Comparison of ENCODE assay signal across 32 cellular contexts in genomic region chr3:40019371-40019770, GRCh38.
"Had no signal": no experiment of that assay in that cellular context is flagged by ENCODE, and none has a peak within 500 bp of the region (broad histone marks: within the 10 kb centered on the region; RNA-seq: fewer than 3 reads in every experiment).

No MANE protein-coding gene starts in this region.

- DNase-seq: activated CD4-positive, alpha-beta memory T cell treated with anti-CD3 and anti-CD28 coated beads, Interleukin-2, amount 10 ng/mL, durations not matched to agents 7 days and 5 days; activated CD4-positive, alpha-beta T cell treated with anti-CD3 and anti-CD28 coated beads for 1 hour; activated CD4-positive, alpha-beta T cell treated with anti-CD3 and anti-CD28 coated beads for 48 hours; activated CD4-positive, CD25-positive, alpha-beta regulatory T cell; activated CD8-positive, alpha-beta memory T cell treated with anti-CD3 and anti-CD28 coated beads for 24 hours; activated CD8-positive, alpha-beta memory T cell treated with anti-CD3 and anti-CD28 coated beads, Interleukin-2, amount 10 ng/mL, durations not matched to agents 7 days and 5 days; activated effector memory CD4-positive, alpha-beta T cell treated with anti-CD3 and anti-CD28 coated beads, Interleukin-2, amount 50 U/mL, for 16 hours; activated naive CD4-positive, alpha-beta T cell; activated naive CD8-positive, alpha-beta T cell treated with anti-CD3 and anti-CD28 coated beads, Interleukin-2, amount 10 ng/mL, durations not matched to agents 7 days and 5 days; activated T-cell treated with anti-CD3 and anti-CD28 coated beads, Interleukin-2, amount 50 U/mL, for 1 hour; activated T-cell treated with anti-CD3 and anti-CD28 coated beads, Interleukin-2, amount 50 U/mL, for 72 hours; MM.1S; MV-4-11; NCI-H1092; NCI-H187 treated with DMSO at 0.1 percent for 48 hours; NCI-H2081; NCI-H2171; NCI-H446; NCI-H510A treated with DMSO at 0.1 percent for 48 hours; PC-3; Peyer's patch; RPMI8226; SIG-M5; SW 1271; T-helper 1 cell; T-helper 2 cell; T-helper 9 cell; WERI-Rb-1 had no signal

- ATAC-seq: activated CD8-positive, alpha-beta memory T cell treated with anti-CD3 and anti-CD28 coated beads, Interleukin-2, amount 10 ng/mL, durations not matched to agents 7 days and 5 days; activated T-cell treated with anti-CD3 and anti-CD28 coated beads, Interleukin-2, amount 50 U/mL, for 72 hours; activated T-helper 17 cell treated with anti-CD3 and anti-CD28 coated beads, Interleukin-2, amount 50 U/mL, for 72 hours; PC-3 had no signal

- H3K4me3 ChIP-seq: ascending aorta, cardiac muscle cell, Peyer's patch had no signal

- H3K36me3 ChIP-seq: ascending aorta, cardiac muscle cell, Peyer's patch, WERI-Rb-1 had no signal

- H3K27ac ChIP-seq: ascending aorta, cardiac muscle cell, KMS-11, Peyer's patch, WERI-Rb-1 had no signal

- H3K9me3 ChIP-seq: ascending aorta, Peyer's patch had no signal

- H3K4me1 ChIP-seq: ascending aorta had no signal

- H3K4me2 ChIP-seq: KMS-11 had no signal

- H3K27me3 ChIP-seq: ascending aorta, cardiac muscle cell, Peyer's patch had no signal

- H3K9ac ChIP-seq: KMS-11 had no signal
